29 cellular contexts compared by ENCODE assay signal in genomic region chr11:47296045-47296444, GRCh38. TPM values are rescaled to one million over a fixed set of nuclear protein-coding genes. Genes with fewer than 3 reads are reported as not detected.
A peak's percentile ranks its signal among the peaks of the same experiment; 100 is the strongest.
DNase-seq lines count a peak whose midpoint lies in the region; ATAC-seq, FAIRE-seq and TF ChIP-seq lines count a peak whose summit lies in the region.
"Had no signal": no experiment of that assay in that cellular context is flagged by ENCODE, and none has a peak within 500 bp of the region (broad histone marks: within the 10 kb centered on the region; RNA-seq: fewer than 3 reads in every experiment).

No MANE protein-coding gene starts in this region.

- no peaks in the 10 kb centered on the region for H3K9me3 ChIP-seq in astrocyte (ENCODE audit: insufficient read depth, low read depth, low read length)
- H3K9me3 ChIP-seq in PC-3 (ENCODE audit: low read length), result 0 out of 2 replicates have a peak, but pooled peaks cover 8% of the 10 kb centered on the region

- in situ Hi-C loops in G401 (cut with HindIII; ENCODE audit: low sequenced_read_pairs), result no loop called here

- ATAC-seq in GM19467 (IDR thresholded peaks at IDR 0.05; ENCODE audit: unreplicated experiment) (no peak), PC-3 (no peak)
- ATAC-seq: activated CD8-positive, alpha-beta T cell treated with anti-CD3 and anti-CD28 coated beads, Interleukin-2, amount 10 ng/mL, durations not matched to agents 7 days and 5 days had no signal

- H3K9me2 ChIP-seq in PC-3 (replicated peaks; ENCODE audit: low read length), result no peaks in the 10 kb centered on the region

- H3K27me3 ChIP-seq in astrocyte (ENCODE audit: insufficient read depth, low read length), result no peaks in the 10 kb centered on the region
- no peaks in the 10 kb centered on the region for H3K27me3 ChIP-seq in PC-3 (ENCODE audit: low read length)
- H3K27me3 ChIP-seq: brain microvascular endothelial cell, transverse colon had no signal

- no peaks in the 10 kb centered on the region for H3K79me2 ChIP-seq in astrocyte (ENCODE audit: insufficient read depth, low read length)
- no peaks in the 10 kb centered on the region for H3K79me2 ChIP-seq in PC-3 (ENCODE audit: low read length)

- TF ChIP-seq CTCF in astrocyte (IDR thresholded peaks at IDR 0.05; ENCODE audit: insufficient read depth, low read depth, low read length) (no peak), PC-3 (conservative IDR thresholded peaks at IDR 0.05; ENCODE audit: low read depth, low read length) (no peak)

- DNase-seq in activated naive CD8-positive, alpha-beta T cell treated with anti-CD3 and anti-CD28 coated beads for 36 hours, result no peak
- DNase-seq in NCI-H2107 (lab: John Stamatoyannopoulos, UW) (peak; percentile 46), astrocyte (ENCODE audit: low read depth) (peak; percentile 7), renal cortical epithelial cell (ENCODE audit: low read depth) (peak; percentile 68), G401 (ENCODE audit: low spot score) (no peak), PC-3 (no peak)
- DNase-seq: activated CD4-positive, alpha-beta T cell treated with anti-CD3 and anti-CD28 coated beads for 1 hour; activated CD8-positive, alpha-beta T cell treated with anti-CD3 and anti-CD28 coated beads, Interleukin-2, amount 10 ng/mL, durations not matched to agents 7 days and 5 days; activated effector memory CD4-positive, alpha-beta T cell treated with Interleukin-2 at 50 U/mL for 16 hours; brain microvascular endothelial cell; CD4-positive, CD25-positive, alpha-beta regulatory T cell; DMS 273 treated with DMSO at 0.1 percent for 48 hours; HCEC 1CT; naive B cell; NCI-H1694 treated with DMSO at 0.1 percent for 48 hours; NCI-H345; NCI-H748 treated with DMSO at 0.1 percent for 48 hours; occipital lobe; RPMI8226; T-helper 1 cell; transverse colon had no signal

- FAIRE-seq in astrocyte (lab: Jason Lieb, UNC), result no peak
- FAIRE-seq: A204.1, keratinocyte, TTC549 had no signal

- no peak overlapping the region for H3K9ac ChIP-seq in astrocyte (ENCODE audit: low read length)
- H3K9ac ChIP-seq in PC-3 (ENCODE audit: low read length), result no peak overlapping the region

- peaks cover 3% of the 10 kb centered on the region for H3K4me1 ChIP-seq in astrocyte (ENCODE audit: insufficient read depth, low read length)
- no peaks in the 10 kb centered on the region for H3K4me1 ChIP-seq in PC-3 (ENCODE audit: insufficient read depth, low read length)
- H3K4me1 ChIP-seq: transverse colon had no signal

- intact Hi-C loops in PC-3 (cut with micrococcal nuclease), result no loop called here

- H3F3A ChIP-seq in PC-3 (ENCODE audit: low read length, unreplicated experiment), result no peaks in the 10 kb centered on the region

- peaks cover 3% of the 10 kb centered on the region for H3K4me1 Mint-ChIP-seq in activated naive CD8-positive, alpha-beta T cell (ENCODE audit: low read depth)
- H3K4me1 Mint-ChIP-seq in activated naive CD8-positive, alpha-beta T cell treated with anti-CD3 and anti-CD28 coated beads for 36 hours, result no peaks in the 10 kb centered on the region
- no peaks in the 10 kb centered on the region for H3K4me1 Mint-ChIP-seq in astrocyte (ENCODE audit: low read depth, unreplicated experiment)
- H3K4me1 Mint-ChIP-seq: mesothelial cell of epicardium, naive B cell had no signal

- H3K4me3 ChIP-seq in astrocyte (ENCODE audit: insufficient read depth, low read depth, low read length), result no peak overlapping the region
- H3K4me3 ChIP-seq in PC-3 (ENCODE audit: low read length), result no peak overlapping the region
- H3K4me3 ChIP-seq: transverse colon had no signal

- H3K4me3 Mint-ChIP-seq in activated naive CD8-positive, alpha-beta T cell, result no peak overlapping the region
- H3K4me3 Mint-ChIP-seq in activated naive CD8-positive, alpha-beta T cell treated with anti-CD3 and anti-CD28 coated beads for 36 hours, result no peak overlapping the region
- no peak overlapping the region for H3K4me3 Mint-ChIP-seq in astrocyte (ENCODE audit: unreplicated experiment)
- H3K4me3 Mint-ChIP-seq: activated CD8-positive, alpha-beta T cell treated with anti-CD3 and anti-CD28 coated beads, Interleukin-2, amount 10 ng/mL, durations not matched to agents 7 days and 5 days; CD4-positive, CD25-positive, alpha-beta regulatory T cell; mesothelial cell of epicardium; naive B cell had no signal

- peak overlapping the region; percentile 58 for H3K27ac Mint-ChIP-seq in activated naive CD8-positive, alpha-beta T cell
- no peak overlapping the region for H3K27ac Mint-ChIP-seq in activated naive CD8-positive, alpha-beta T cell treated with anti-CD3 and anti-CD28 coated beads for 36 hours
- no peak overlapping the region for H3K27ac Mint-ChIP-seq in astrocyte (ENCODE audit: unreplicated experiment)
- H3K27ac Mint-ChIP-seq: activated CD8-positive, alpha-beta T cell treated with anti-CD3 and anti-CD28 coated beads, Interleukin-2, amount 10 ng/mL, durations not matched to agents 7 days and 5 days; mesothelial cell of epicardium had no signal

- H3K27me3 Mint-ChIP-seq in activated naive CD8-positive, alpha-beta T cell, result no peaks in the 10 kb centered on the region
- no peaks in the 10 kb centered on the region for H3K27me3 Mint-ChIP-seq in activated naive CD8-positive, alpha-beta T cell treated with anti-CD3 and anti-CD28 coated beads for 36 hours
- no peaks in the 10 kb centered on the region for H3K27me3 Mint-ChIP-seq in astrocyte (ENCODE audit: low read depth, unreplicated experiment)
- H3K27me3 Mint-ChIP-seq: CD4-positive, CD25-positive, alpha-beta regulatory T cell; naive B cell had no signal

- no peak overlapping the region for H3K27ac ChIP-seq in astrocyte (ENCODE audit: low read depth, low read length)
- no peak overlapping the region for H3K27ac ChIP-seq in PC-3 (ENCODE audit: low read length)
- H3K27ac ChIP-seq: brain microvascular endothelial cell, epithelial cell of prostate, transverse colon had no signal

- H3K4me2 ChIP-seq in astrocyte (ENCODE audit: low read length) (no peak overlapping the region), PC-3 (ENCODE audit: low read length) (no peak overlapping the region)

- H3K9me3 Mint-ChIP-seq in activated naive CD8-positive, alpha-beta T cell (ENCODE audit: low read depth), result no peaks in the 10 kb centered on the region
- H3K9me3 Mint-ChIP-seq in activated naive CD8-positive, alpha-beta T cell treated with anti-CD3 and anti-CD28 coated beads for 36 hours, result no peaks in the 10 kb centered on the region
- no peaks in the 10 kb centered on the region for H3K9me3 Mint-ChIP-seq in astrocyte (ENCODE audit: unreplicated experiment)

- peaks cover 22% of the 10 kb centered on the region for H3K36me3 Mint-ChIP-seq in activated naive CD8-positive, alpha-beta T cell
- peaks cover 36% of the 10 kb centered on the region for H3K36me3 Mint-ChIP-seq in activated naive CD8-positive, alpha-beta T cell treated with anti-CD3 and anti-CD28 coated beads for 36 hours
- peaks cover 38% of the 10 kb centered on the region for H3K36me3 Mint-ChIP-seq in astrocyte (ENCODE audit: low read depth, unreplicated experiment)

- BruUV-seq in PC-3 (replicated peaks; lab: Mats Ljungman, UMichigan), result no TSS peak

- POLR2A ChIA-PET in PC-3 (lab: Charles Lee; ENCODE audit: unreplicated experiment), result no interaction called here

- H3K36me3 ChIP-seq in astrocyte (ENCODE audit: insufficient read depth, low read length) (peaks cover 27% of the 10 kb centered on the region), PC-3 (ENCODE audit: low read depth, low read length) (peaks cover 49% of the 10 kb centered on the region)

- CTCF ChIA-PET in PC-3 (lab: Charles Lee), result no interaction called here

- H4K20me1 ChIP-seq in astrocyte (ENCODE audit: insufficient read depth, low read length), result no peaks in the 10 kb centered on the region
- no peaks in the 10 kb centered on the region for H4K20me1 ChIP-seq in PC-3 (ENCODE audit: low read length)

- H2AFZ ChIP-seq in astrocyte (ENCODE audit: low read depth, low read length) (no peak overlapping the region), PC-3 (ENCODE audit: low read length) (no peak overlapping the region)

RNA-seq across cellular contexts. Expression of gene MADD, which starts 26.1 kb away (rescaled TPM):
- total RNA-seq in activated naive CD8-positive, alpha-beta T cell treated with anti-CD3 and anti-CD28 coated beads for 36 hours, result 10 to 100 TPM; 50.9 to 51.2 TPM
- total RNA-seq in astrocyte (22.9 and 24.1 TPM in 2 replicates), renal cortical epithelial cell (7.1 and 23.8 TPM in 2 replicates), PC-3 (2014; rRNA removed) (23.1 and 26.4 TPM in 2 replicates)
- total RNA-seq in G401 (2014; rRNA removed; shearing (Covaris generic)), result 12.9 and 13.4 TPM in 2 replicates

RNA-seq across cellular contexts. Expression of gene NR1H3, which starts 38.2 kb away (rescaled TPM):
- 1 to 10 TPM; 8.1 to 8.2 TPM for total RNA-seq in activated naive CD8-positive, alpha-beta T cell treated with anti-CD3 and anti-CD28 coated beads for 36 hours
- total RNA-seq in astrocyte, result 9.8 and 11.2 TPM in 2 replicates
- 14.2 and 17.3 TPM in 2 replicates for total RNA-seq in renal cortical epithelial cell
- 13.7 and 14.1 TPM in 2 replicates for total RNA-seq in G401 (2014; rRNA removed; shearing (Covaris generic))
- 14.2 and 31.6 TPM in 2 replicates for total RNA-seq in PC-3 (2014; rRNA removed)

RNA-seq across cellular contexts. Expression of gene ACP2, which starts 47.4 kb away (rescaled TPM):
- 10 to 100 TPM; 13.4 to 13.9 TPM for total RNA-seq in activated naive CD8-positive, alpha-beta T cell treated with anti-CD3 and anti-CD28 coated beads for 36 hours
- total RNA-seq in astrocyte (40.8 and 42.2 TPM in 2 replicates), renal cortical epithelial cell (38.0 and 40.5 TPM in 2 replicates), PC-3 (2014; rRNA removed) (24.2 and 26.6 TPM in 2 replicates)
- total RNA-seq in G401 (2014; rRNA removed; shearing (Covaris generic)), result 27.8 and 41.4 TPM in 2 replicates

RNA-seq across cellular contexts. Expression of gene MYBPC3, which starts 56.5 kb away (rescaled TPM):
- total RNA-seq in activated naive CD8-positive, alpha-beta T cell treated with anti-CD3 and anti-CD28 coated beads for 36 hours, result not detected
- total RNA-seq in astrocyte (not detected in 2 replicates), renal cortical epithelial cell (not detected in 2 replicates), PC-3 (2014; rRNA removed) (not detected in 2 replicates)
- total RNA-seq in G401 (2014; rRNA removed; shearing (Covaris generic)), result 0.37 TPM in 1 of 2 replicates, not detected in the other
- total RNA-seq: activated CD8-positive, alpha-beta T cell treated with anti-CD3 and anti-CD28 coated beads, Interleukin-2, amount 10 ng/mL, durations not matched to agents 7 days and 5 days; CD4-positive, CD25-positive, alpha-beta regulatory T cell; mesothelial cell of epicardium; occipital lobe; SK-MEL-5; transverse colon had no signal

Comparison
In these comparisons a context has a peak if more than half of its experiments do, and no peak if none do; other contexts are left out.
1. DNase-seq: peak in NCI-H2107 (single experiment), astrocyte (single experiment) and renal cortical epithelial cell (single experiment); none in activated naive CD8-positive, alpha-beta T cell treated with anti-CD3 and anti-CD28 coated beads for 36 hours (single experiment), G401 (single experiment) and PC-3 (single experiment).